In genomic region chr2:166653185-166653813, GRCh38 we compare ENCODE assay signal across 18 cellular contexts.
DNase-seq lines count a peak whose midpoint lies in the region; ATAC-seq and TF ChIP-seq lines count a peak whose summit lies in the region.
"Had no signal": no experiment of that assay in that cellular context is flagged by ENCODE, and none has a peak within 500 bp of the region (broad histone marks: within the 10 kb centered on the region; RNA-seq: fewer than 3 reads in every experiment).

No MANE protein-coding gene starts in this region.

- TF ChIP-seq CTCF in epithelial cell of esophagus (IDR thresholded peaks at IDR 0.05; ENCODE audit: insufficient read depth, low read depth, low read length, missing control alignments) = no peak
- TF ChIP-seq CTCF in lower lobe of right lung (IDR thresholded peaks at IDR 0.05) = no peak

- H3K4me1 ChIP-seq in lower lobe of right lung = no peaks in the 10 kb centered on the region
- H3K4me1 ChIP-seq: colonic mucosa, upper lobe of right lung had no signal

- H3K9me3 ChIP-seq in lower lobe of right lung = no peaks in the 10 kb centered on the region
- H3K9me3 ChIP-seq: colonic mucosa, esophagus muscularis mucosa, upper lobe of right lung had no signal

- DNase-seq in EL = peak; percentile 50
- peak; percentile 93 for DNase-seq in NCI-H2029 treated with DMSO at 0.1 percent for 48 hours (lab: John Stamatoyannopoulos, UW)
- peak; percentile 63 for DNase-seq in SHP77 treated with DMSO at 0.1 percent for 48 hours (lab: John Stamatoyannopoulos, UW)
- peak; percentile 45 for DNase-seq in epithelial cell of esophagus (ENCODE audit: low read depth)
- no peak for DNase-seq in lower lobe of right lung
- DNase-seq in CD1c-positive myeloid dendritic cell (ENCODE audit: extremely low spot score) = no peak
- DNase-seq: activated CD4-positive, CD25-positive, alpha-beta regulatory T cell; activated CD8-positive, alpha-beta memory T cell treated with anti-CD3 and anti-CD28 coated beads, Interleukin-2, amount 50 U/mL, for 4 hours; activated naive CD4-positive, alpha-beta T cell treated with anti-CD3 and anti-CD28 coated beads, Interleukin-2, amount 10 ng/mL, durations not matched to agents 7 days and 5 days; colonic mucosa; DMS79 treated with DMSO at 0.1 percent for 48 hours; naive thymus-derived CD8-positive, alpha-beta T cell; NCI-H1694 treated with DMSO at 0.1 percent for 48 hours; stimulated activated CD4-positive, alpha-beta T cell treated with anti-CD3 and anti-CD28 coated beads, Interleukin-4, amount 100 ng/mL, for 24 hours; upper lobe of right lung had no signal

- H3K4me3 ChIP-seq in epithelial cell of esophagus (ENCODE audit: low read length) (no peak overlapping the region), lower lobe of right lung (no peak overlapping the region)
- H3K4me3 ChIP-seq: colonic mucosa, esophagus muscularis mucosa, upper lobe of right lung had no signal

- intact Hi-C loops in lower lobe of right lung (cut with DNase I) = no loop called here

- H3K36me3 ChIP-seq in lower lobe of right lung = no peaks in the 10 kb centered on the region
- H3K36me3 ChIP-seq: colonic mucosa, esophagus muscularis mucosa, upper lobe of right lung had no signal

- ATAC-seq in lower lobe of right lung (no peak), HG03378 (IDR thresholded peaks at IDR 0.05; ENCODE audit: unreplicated experiment) (no peak), HG03139 (IDR thresholded peaks at IDR 0.05; ENCODE audit: unreplicated experiment) (no peak)
- ATAC-seq: naive thymus-derived CD8-positive, alpha-beta T cell; upper lobe of right lung had no signal

- no peaks in the 10 kb centered on the region for H3K27me3 ChIP-seq in lower lobe of right lung (ENCODE audit: low read depth)
- H3K27me3 ChIP-seq: colonic mucosa, esophagus muscularis mucosa, upper lobe of right lung had no signal

- no peak overlapping the region for H3K27ac ChIP-seq in lower lobe of right lung
- H3K27ac ChIP-seq: colonic mucosa, esophagus muscularis mucosa, upper lobe of right lung had no signal

Comparison
In these comparisons a context has a peak if more than half of its experiments do, and no peak if none do; other contexts are left out.
1. DNase-seq: peak in EL (single experiment), NCI-H2029 treated with DMSO at 0.1 percent for 48 hours (single experiment), SHP77 treated with DMSO at 0.1 percent for 48 hours (single experiment) and epithelial cell of esophagus (single experiment); none in lower lobe of right lung (single experiment) and CD1c-positive myeloid dendritic cell (single experiment).